Comparison of ENCODE assay signal across 9 cellular contexts in the genomic region with DNA sequence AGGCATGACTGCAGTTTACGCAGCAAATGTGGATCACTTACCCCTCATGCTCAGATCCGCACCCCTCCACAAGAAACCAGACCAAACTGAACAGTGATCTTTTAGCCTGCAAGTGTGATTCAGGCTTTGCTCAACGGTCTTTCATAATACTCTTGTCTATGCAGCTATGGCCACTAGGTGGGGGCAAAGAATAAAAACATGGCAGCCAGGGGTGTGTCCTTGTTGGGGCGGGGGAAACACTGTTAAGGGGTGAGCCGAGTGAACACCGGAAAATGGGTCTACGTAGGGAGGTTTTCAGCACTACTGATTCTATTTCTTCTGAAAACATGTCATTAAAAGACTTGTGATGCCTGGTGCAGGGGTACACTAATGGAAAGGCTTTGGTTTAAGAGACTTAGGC. TPM values are rescaled to one million over a fixed set of nuclear protein-coding genes. Genes with fewer than 3 reads are reported as not detected.
DNase-seq lines count a peak whose midpoint lies in the region; ATAC-seq and TF ChIP-seq lines count a peak whose summit lies in the region.
"Had no signal": no experiment of that assay in that cellular context is flagged by ENCODE, and none has a peak within 500 bp of the region (broad histone marks: within the 10 kb centered on the region; RNA-seq: fewer than 3 reads in every experiment).

No MANE protein-coding gene starts in this region.

- no peak overlapping the region for H3K4me3 ChIP-seq in epithelial cell of proximal tubule (ENCODE audit: low read depth, low read length)
- H3K4me3 ChIP-seq in upper lobe of left lung = no peak overlapping the region

- no peak for TF ChIP-seq EP300 in upper lobe of left lung (IDR thresholded peaks at IDR 0.05)

- TF ChIP-seq POLR2A in upper lobe of left lung (IDR thresholded peaks at IDR 0.05) = no peak

- ATAC-seq in GM19463 (IDR thresholded peaks at IDR 0.05; ENCODE audit: unreplicated experiment) = peak; percentile 92
- peak; percentile 91 for ATAC-seq in HG03460 (IDR thresholded peaks at IDR 0.05; ENCODE audit: unreplicated experiment)
- ATAC-seq in upper lobe of left lung (ENCODE audit: low FRiP score in 2 of 2) = peak in 1 of 2 donors; percentile 87

- TF ChIP-seq CTCF in epithelial cell of proximal tubule (conservative IDR thresholded peaks at IDR 0.05; ENCODE audit: low read depth, low read length) (peak; percentile 79), nephron (IDR thresholded peaks at IDR 0.05; ENCODE audit: unreplicated experiment in 3 of 3) (peak; percentile 51 to 58 (median 52)), upper lobe of left lung (IDR thresholded peaks at IDR 0.05) (peak in 4 of 6 experiments; percentile 25 to 34 (median 32))

- H3K27ac Mint-ChIP-seq in nephron = peak overlapping the region in 1 of 3 experiments; percentile 5
- H3K27ac Mint-ChIP-seq: dendritic cell treated with granulocyte-macrophage colony-stimulating factor and Interleukin-4, amounts not matched to agents 40 ng/mL and 50 ng/mL, for 4 days had no signal

- no peaks in the 10 kb centered on the region for H3K9me3 ChIP-seq in upper lobe of left lung

- no peaks in the 10 kb centered on the region for H3K4me1 ChIP-seq in upper lobe of left lung

- no peaks in the 10 kb centered on the region for H3K36me3 ChIP-seq in upper lobe of left lung

- DNase-seq in DMS 273 treated with DMSO at 0.1 percent for 48 hours (lab: John Stamatoyannopoulos, UW) (peak; percentile 30), NCI-H460 (ENCODE audit: extremely low read depth, low read depth) (peak; percentile 75), epithelial cell of proximal tubule (ENCODE audit: low read depth) (no peak), upper lobe of left lung (no peak)
- peak; percentile 2 to 8 (median 3) for DNase-seq in activated CD8-positive, alpha-beta memory T cell treated with anti-CD3 and anti-CD28 coated beads for 48 hours (ENCODE audit: low read depth in 2 of 3, low spot score in 2 of 3)

- H3K36me3 Mint-ChIP-seq in nephron (ENCODE audit: low read depth) = no peaks in the 10 kb centered on the region

- H3K27ac ChIP-seq in upper lobe of left lung = no peak overlapping the region

- no peak overlapping the region for H3K4me3 Mint-ChIP-seq in nephron
- H3K4me3 Mint-ChIP-seq: dendritic cell treated with granulocyte-macrophage colony-stimulating factor and Interleukin-4, amounts not matched to agents 40 ng/mL and 50 ng/mL, for 4 days had no signal

- H3K4me1 Mint-ChIP-seq in nephron = no peaks in the 10 kb centered on the region

- no peaks in the 10 kb centered on the region for H3K27me3 ChIP-seq in upper lobe of left lung

- H3K9me3 Mint-ChIP-seq in nephron = peaks cover 4% of the 10 kb centered on the region
- H3K9me3 Mint-ChIP-seq: dendritic cell treated with granulocyte-macrophage colony-stimulating factor and Interleukin-4, amounts not matched to agents 40 ng/mL and 50 ng/mL, for 4 days had no signal

- WGBS in upper lobe of left lung, 2 donors = 26 to 34% methylated on average over 7 of the region's 7 CpGs

- H3K27me3 Mint-ChIP-seq in nephron (ENCODE audit: low read depth) = no peaks in the 10 kb centered on the region
- H3K27me3 Mint-ChIP-seq: dendritic cell treated with granulocyte-macrophage colony-stimulating factor and Interleukin-4, amounts not matched to agents 40 ng/mL and 50 ng/mL, for 4 days had no signal

RNA-seq across cellular contexts. Expression of gene GPR151, which starts 49.8 kb away (rescaled TPM):
- total RNA-seq in NCI-H460 (2014; rRNA removed; shearing (Covaris generic)) = not detected in 2 replicates
- polyA plus RNA-seq in NCI-H460 (2014; cell fraction: nucleus; rRNA removed) = not detected in 2 replicates
- total RNA-seq in epithelial cell of proximal tubule (not detected in 2 replicates), upper lobe of left lung (not detected)

Comparison
In these comparisons a context has a peak if more than half of its experiments do, and no peak if none do; other contexts are left out.
1. DNase-seq: peak in DMS 273 treated with DMSO at 0.1 percent for 48 hours (single experiment), NCI-H460 (single experiment) and activated CD8-positive, alpha-beta memory T cell treated with anti-CD3 and anti-CD28 coated beads for 48 hours (3 of 3); none in epithelial cell of proximal tubule (single experiment) and upper lobe of left lung (0 of 2).
2. Peak in every context shown above with its lines, with median percentiles within 50 percentile points of each other: CTCF ChIP-seq.